18 cellular contexts compared by ENCODE assay signal in the genomic region with DNA sequence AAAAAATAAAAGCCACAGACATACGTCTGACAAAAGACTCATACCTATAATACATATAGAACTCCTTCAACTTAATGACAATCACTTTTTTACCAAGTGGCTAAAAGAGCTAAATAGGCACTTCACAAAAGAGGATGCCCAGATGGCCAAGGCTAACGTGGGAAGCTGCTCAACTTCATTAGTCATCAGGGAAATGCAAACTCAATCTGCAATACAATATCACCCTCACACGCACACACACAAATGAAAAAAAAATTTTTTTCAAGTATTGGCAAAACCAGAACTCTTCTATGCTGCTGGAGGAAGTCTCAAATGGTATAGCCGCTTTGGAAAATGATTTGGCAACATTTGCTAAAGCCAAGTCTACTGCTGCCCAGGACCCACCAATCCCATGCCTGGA. TPM values are rescaled to one million over a fixed set of nuclear protein-coding genes. Genes with fewer than 3 reads are reported as not detected.
DNase-seq lines count a peak whose midpoint lies in the region; ATAC-seq, FAIRE-seq and TF ChIP-seq lines count a peak whose summit lies in the region.
"Had no signal": no experiment of that assay in that cellular context is flagged by ENCODE, and none has a peak within 500 bp of the region (broad histone marks: within the 10 kb centered on the region; RNA-seq: fewer than 3 reads in every experiment).

No MANE protein-coding gene starts in this region.

- H3K4me3 ChIP-seq in HUES48 (ENCODE audit: low read depth, low read length) (no peak overlapping the region), Peyer's patch (no peak overlapping the region)
- H3K4me3 ChIP-seq: psoas muscle had no signal

- H3K4me1 ChIP-seq in HUES48 (ENCODE audit: control insufficient read depth, insufficient read depth, low read length) (peaks cover 4% of the 10 kb centered on the region; the same call in 1 of the 2 replicates), Peyer's patch (no peaks in the 10 kb centered on the region)
- H3K4me1 ChIP-seq: psoas muscle had no signal

- TF ChIP-seq POLR2A in Peyer's patch (IDR thresholded peaks at IDR 0.05): no peak
- TF ChIP-seq POLR2A in GM12892 (IDR thresholded peaks at IDR 0.05; ENCODE audit: low read depth, low read length): no peak

- no peak for TF ChIP-seq CTCF in Peyer's patch (IDR thresholded peaks at IDR 0.05)

- peak; percentile 49 for DNase-seq in DMS53 treated with DMSO at 0.1 percent for 48 hours (lab: John Stamatoyannopoulos, UW; ENCODE audit: unreplicated experiment)
- DNase-seq in amniotic epithelial cell (ENCODE audit: low read depth): peak; percentile 9
- DNase-seq in iris pigment epithelial cell (ENCODE audit: low read depth): peak; percentile 51
- no peak for DNase-seq in SKM-1 (lab: John Stamatoyannopoulos, UW; ENCODE audit: unreplicated experiment)
- no peak for DNase-seq in Peyer's patch
- no peak for DNase-seq in GM12892 (ENCODE audit: insufficient read length)
- DNase-seq: activated effector memory CD4-positive, alpha-beta T cell treated with anti-CD3 and anti-CD28 coated beads, Interleukin-2, amount 50 U/mL, for 16 hours; CD4-positive, CD25-positive, alpha-beta regulatory T cell; GDM1; naive thymus-derived CD8-positive, alpha-beta T cell; NCI-H345; psoas muscle; stimulated activated CD4-positive, alpha-beta T cell treated with anti-CD3 and anti-CD28 coated beads, Interleukin-12 subunit alpha, Interleukin-12 subunit beta, amount 100 ng/mL, for 4 hours; stimulated activated naive CD8-positive, alpha-beta T cell treated with anti-CD3 and anti-CD28 coated beads, Interleukin-15, amount 100 ng/mL, for 72 hours had no signal

- no peak overlapping the region for H3K9ac ChIP-seq in HUES48 (ENCODE audit: low read depth, low read length)

- no peaks in the 10 kb centered on the region for H3K27me3 ChIP-seq in HUES48 (ENCODE audit: control insufficient read depth, insufficient read depth, low read length)
- H3K27me3 ChIP-seq in Peyer's patch: no peaks in the 10 kb centered on the region

- FAIRE-seq in GM12892 (lab: Jason Lieb, UNC): no peak
- FAIRE-seq: frontal cortex had no signal

- H3K27ac ChIP-seq in HUES48 (ENCODE audit: low read depth, low read length) (peak overlapping the region; percentile 35), Peyer's patch (no peak overlapping the region)
- H3K27ac ChIP-seq: psoas muscle, VCaP had no signal

- H3K9me3 ChIP-seq in HUES48 (ENCODE audit: control insufficient read depth, insufficient read depth, low read length) (no peaks in the 10 kb centered on the region), Peyer's patch (no peaks in the 10 kb centered on the region)
- H3K9me3 ChIP-seq: psoas muscle had no signal

- no peaks in the 10 kb centered on the region for H3K36me3 ChIP-seq in HUES48 (ENCODE audit: control insufficient read depth, insufficient read depth, low read length)
- no peaks in the 10 kb centered on the region for H3K36me3 ChIP-seq in Peyer's patch

- no peak for ATAC-seq in esophagus mucosa
- ATAC-seq: naive thymus-derived CD8-positive, alpha-beta T cell; psoas muscle; stimulated activated naive CD8-positive, alpha-beta T cell treated with anti-CD3 and anti-CD28 coated beads, Interleukin-15, amount 100 ng/mL, for 72 hours had no signal

RNA-seq across cellular contexts. Expression of a gene that starts 14.6 kb away (rescaled TPM):
- total RNA-seq in Peyer's patch (100 to 1,000 TPM in 1 of 4 donors, 10 to 100 TPM in 3; 22.1 to 195 (median 41.5) TPM), esophagus mucosa (63.7 TPM)
- polyA plus RNA-seq in GM12892 (2012; ENCODE audit: missing spikeins): 122 TPM

RNA-seq across cellular contexts. Expression of a gene that starts 21.8 kb away (rescaled TPM):
- total RNA-seq in Peyer's patch (1 to 10 TPM; 2.8 to 4.8 (median 3.1) TPM), esophagus mucosa (2.5 TPM)
- 10.6 TPM for polyA plus RNA-seq in GM12892 (2012; ENCODE audit: missing spikeins)

RNA-seq across cellular contexts. Expression of a gene that starts 42.7 kb away (rescaled TPM):
- 10 to 100 TPM; 43.8 to 49.6 (median 45.3) TPM for total RNA-seq in Peyer's patch
- total RNA-seq in esophagus mucosa: 68.7 TPM
- polyA plus RNA-seq in GM12892 (2012; ENCODE audit: missing spikeins): 49.2 TPM

Comparison
In these comparisons a context has a peak if more than half of its experiments do, and no peak if none do; other contexts are left out.
1. DNase-seq: peak in DMS53 treated with DMSO at 0.1 percent for 48 hours (single experiment), amniotic epithelial cell (single experiment) and iris pigment epithelial cell (single experiment); none in SKM-1 (single experiment), Peyer's patch (0 of 3) and GM12892 (single experiment).